10 cellular contexts compared by ENCODE assay signal in genomic region chr5:76372320-76373054, GRCh38. TPM values are rescaled to one million over a fixed set of nuclear protein-coding genes. Genes with fewer than 3 reads are reported as not detected.
A peak's percentile ranks its signal among the peaks of the same experiment; 100 is the strongest.
DNase-seq lines count a peak whose midpoint lies in the region; ATAC-seq and TF ChIP-seq lines count a peak whose summit lies in the region.
"Had no signal": no experiment of that assay in that cellular context is flagged by ENCODE, and none has a peak within 500 bp of the region (broad histone marks: within the 10 kb centered on the region; RNA-seq: fewer than 3 reads in every experiment).

No MANE protein-coding gene starts in this region.

- POLR2A ChIA-PET in GM10248 (lab: Yijun Ruan, JAX): interaction anchor here (0.6 kb wide), 1 partner anchor 1142 kb away, joined by 3 read pairs; no protein-coding TSS in a partner anchor

- H3K27me3 Mint-ChIP-seq in GM23338 (ENCODE audit: insufficient read depth, low read depth, poor library complexity): peaks cover 2% of the 10 kb centered on the region
- no peaks in the 10 kb centered on the region for H3K27me3 Mint-ChIP-seq in progenitor cell of endocrine pancreas

- peak overlapping the region; percentile 81 for H2AFZ ChIP-seq in GM23338

- H4K20me1 ChIP-seq in GM23338 (replicated peaks; ENCODE audit: insufficient read depth): no peaks in the 10 kb centered on the region

- DNase-seq in GM23338 (ENCODE audit: low spot score) (no peak), RPMI7951 (ENCODE audit: low read depth) (peak; percentile 91), progenitor cell of endocrine pancreas (ENCODE audit: low spot score, unreplicated experiment) (no peak), DMS79 treated with DMSO at 0.1 percent for 48 hours (lab: John Stamatoyannopoulos, UW) (no peak), NCI-H2029 treated with DMSO at 0.1 percent for 48 hours (lab: John Stamatoyannopoulos, UW) (no peak), GM10248 (ENCODE audit: extremely low spot score) (no peak)
- DNase-seq: activated naive CD4-positive, alpha-beta T cell treated with anti-CD3 and anti-CD28 coated beads, Interleukin-2, amount 50 U/mL, for 16 hours; NCI-H69 had no signal

- H3F3A ChIP-seq in GM23338 (replicated peaks; ENCODE audit: low read depth): no peaks in the 10 kb centered on the region

- H3K4me1 Mint-ChIP-seq in GM23338 (peaks cover 7% of the 10 kb centered on the region), progenitor cell of endocrine pancreas (ENCODE audit: low read depth) (peaks cover 10% of the 10 kb centered on the region)

- CTCF ChIA-PET in GM10248 (lab: Yijun Ruan, JAX): interaction anchor here (0.6 kb wide), 1 partner anchor 23 kb away, joined by 3 read pairs; no protein-coding TSS in a partner anchor

- H3K4me3 ChIP-seq in GM23338: no peak overlapping the region

- H3K9me2 ChIP-seq in GM23338 (ENCODE audit: insufficient read depth): peaks cover 6% of the 10 kb centered on the region; the same call in 1 of the 2 replicates

- no peaks in the 10 kb centered on the region; the same call in 1 of the 2 replicates for H3K4me1 ChIP-seq in GM23338 (ENCODE audit: insufficient read depth)

- peak overlapping the region; percentile 64 for H3K27ac Mint-ChIP-seq in GM23338
- peak overlapping the region; percentile 89 for H3K27ac Mint-ChIP-seq in progenitor cell of endocrine pancreas

- no peak overlapping the region for H3K4me3 Mint-ChIP-seq in GM23338
- H3K4me3 Mint-ChIP-seq in progenitor cell of endocrine pancreas (ENCODE audit: low read depth): no peak overlapping the region

- H3K9me3 Mint-ChIP-seq in GM23338 (no peaks in the 10 kb centered on the region), progenitor cell of endocrine pancreas (ENCODE audit: low read depth) (no peaks in the 10 kb centered on the region)

- no peak overlapping the region for H3K27ac ChIP-seq in GM23338 (ENCODE audit: low read depth)

- no peaks in the 10 kb centered on the region for H3K36me3 ChIP-seq in GM23338 (ENCODE audit: insufficient read depth)

- H3K79me2 ChIP-seq in GM23338 (replicated peaks; ENCODE audit: insufficient read depth): no peaks in the 10 kb centered on the region

- no peaks in the 10 kb centered on the region for H3K36me3 Mint-ChIP-seq in GM23338 (ENCODE audit: low read depth)
- H3K36me3 Mint-ChIP-seq in progenitor cell of endocrine pancreas (ENCODE audit: insufficient read depth): no peaks in the 10 kb centered on the region

- H3K27me3 ChIP-seq in GM23338 (ENCODE audit: insufficient read depth): no peaks in the 10 kb centered on the region

- TF ChIP-seq CTCF in GM23338 (conservative IDR thresholded peaks at IDR 0.05; ENCODE audit: low read depth in 2 of 2) (no peak), progenitor cell of endocrine pancreas (IDR thresholded peaks at IDR 0.05; ENCODE audit: unreplicated experiment) (no peak), GM10248 (IDR thresholded peaks at IDR 0.05; ENCODE audit: control extremely low read depth, extremely low read depth, low read depth, missing control alignments) (no peak)

- ATAC-seq in GM23338: peak; percentile 25
- ATAC-seq in esophagus mucosa: peak; percentile 91
- no peak for ATAC-seq in HG03342 (IDR thresholded peaks at IDR 0.05; ENCODE audit: unreplicated experiment)

- H3K4me2 ChIP-seq in GM23338: no peak overlapping the region

TF ChIP-seq in GM23338, 12 proteins besides CTCF, POLR2A, EP300 and RAD21 (continues in another document):
- TF ChIP-seq CREB1 (CRISPR knock-in tag; IDR thresholded peaks at IDR 0.05; ENCODE audit: low read depth) (no peak), STAT1 (IDR thresholded peaks at IDR 0.05; ENCODE audit: unreplicated experiment) (no peak), REST (IDR thresholded peaks at IDR 0.05; ENCODE audit: unreplicated experiment) (no peak), JUNB (IDR thresholded peaks at IDR 0.05; ENCODE audit: unreplicated experiment) (no peak), ZNF114 (CRISPR knock-in tag; IDR thresholded peaks at IDR 0.05) (no peak), POLR2AphosphoS5 (IDR thresholded peaks at IDR 0.05; ENCODE audit: low read depth) (no peak), EZH2 (IDR thresholded peaks at IDR 0.05; ENCODE audit: low read depth, unreplicated experiment) (no peak), EZH2phosphoT487 (IDR thresholded peaks at IDR 0.05; ENCODE audit: unreplicated experiment) (no peak), ZNF331 (CRISPR knock-in tag; IDR thresholded peaks at IDR 0.05; ENCODE audit: low read depth) (no peak), ETS1 (IDR thresholded peaks at IDR 0.05) (no peak), NANOG (IDR thresholded peaks at IDR 0.05; ENCODE audit: borderline replicate concordance) (no peak)

RNA-seq across cellular contexts. Expression of gene IQGAP2, which starts 30.6 kb away (rescaled TPM):
- 55.8 and 86.5 TPM in 2 replicates for total RNA-seq in GM23338 (2014; rRNA removed; shearing (Covaris generic))
- 57.3 and 60.0 TPM in 2 replicates for polyA plus RNA-seq in GM23338 (2016; fragmentation: Nextera tagmentation; extraction: Ambion mirVana)
- 0.24 and 0.29 TPM in 2 replicates for total RNA-seq in RPMI7951 (2014; rRNA removed; shearing (Covaris generic))
- total RNA-seq in esophagus mucosa (4.2 TPM), progenitor cell of endocrine pancreas (16.7 and 17.2 TPM in 2 replicates)
